In genomic region chr1:200487650-200488049, GRCh38 we compare ENCODE assay signal across 18 cellular contexts.
"Had no signal": no experiment of that assay in that cellular context is flagged by ENCODE, and none has a peak within 500 bp of the region (broad histone marks: within the 10 kb centered on the region; RNA-seq: fewer than 3 reads in every experiment).

No MANE protein-coding gene starts in this region.

- H3K27ac ChIP-seq: epithelial cell of prostate, spleen had no signal

- H3K9me3 Mint-ChIP-seq: activated B cell treated with CpG ODN at 0.5 μM for 24 hours; activated CD4-positive, alpha-beta memory T cell treated with anti-CD3 and anti-CD28 coated beads, Interleukin-2, amount 10 ng/mL, durations not matched to agents 7 days and 5 days; activated naive CD8-positive, alpha-beta T cell treated with anti-CD3 and anti-CD28 coated beads for 36 hours; activated T-helper 17 cell treated with anti-CD3 and anti-CD28 coated beads, Interleukin-2, amount 50 U/mL, for 72 hours; effector memory CD8-positive, alpha-beta T cell; nephron progenitor cell; stimulated activated naive B cell treated with anti-CD40 and anti-IgM and Interleukin-4, amounts not matched to agents 10 μg/mL and 1 μg/mL and 100 μg/mL, for 72 hours had no signal

- H3K9me3 ChIP-seq: body of pancreas, spleen had no signal

- DNase-seq: activated B cell treated with CpG ODN at 0.5 μM for 24 hours; activated CD4-positive, alpha-beta memory T cell treated with anti-CD3 and anti-CD28 coated beads, Interleukin-2, amount 10 ng/mL, durations not matched to agents 7 days and 5 days; activated CD4-positive, alpha-beta T cell treated with anti-CD3 and anti-CD28 coated beads for 48 hours; activated CD8-positive, alpha-beta memory T cell treated with anti-CD3 and anti-CD28 coated beads, Interleukin-2, amount 10 ng/mL, durations not matched to agents 7 days and 5 days; activated naive CD4-positive, alpha-beta T cell; activated naive CD8-positive, alpha-beta T cell treated with anti-CD3 and anti-CD28 coated beads for 36 hours; amniotic stem cell; body of pancreas; caudate nucleus; effector memory CD8-positive, alpha-beta T cell; mammary epithelial cell; spleen; stimulated activated naive B cell treated with anti-CD40 and anti-IgM and Interleukin-4, amounts not matched to agents 10 μg/mL and 1 μg/mL and 100 μg/mL, for 72 hours; T-helper 9 cell had no signal

- ATAC-seq: activated CD8-positive, alpha-beta memory T cell treated with anti-CD3 and anti-CD28 coated beads, Interleukin-2, amount 10 ng/mL, durations not matched to agents 7 days and 5 days; activated T-helper 17 cell treated with anti-CD3 and anti-CD28 coated beads, Interleukin-2, amount 50 U/mL, for 72 hours; effector memory CD8-positive, alpha-beta T cell; stimulated activated naive B cell treated with anti-CD40 and anti-IgM and Interleukin-4, amounts not matched to agents 10 μg/mL and 1 μg/mL and 100 μg/mL, for 72 hours had no signal

- H3K36me3 ChIP-seq: spleen had no signal

- H3K4me3 Mint-ChIP-seq: activated B cell treated with CpG ODN at 0.5 μM for 24 hours; activated CD4-positive, alpha-beta memory T cell treated with anti-CD3 and anti-CD28 coated beads, Interleukin-2, amount 10 ng/mL, durations not matched to agents 7 days and 5 days; activated CD8-positive, alpha-beta memory T cell treated with anti-CD3 and anti-CD28 coated beads, Interleukin-2, amount 10 ng/mL, durations not matched to agents 7 days and 5 days; activated naive CD8-positive, alpha-beta T cell treated with anti-CD3 and anti-CD28 coated beads for 36 hours; activated T-helper 17 cell treated with anti-CD3 and anti-CD28 coated beads, Interleukin-2, amount 50 U/mL, for 72 hours; effector memory CD8-positive, alpha-beta T cell; stimulated activated naive B cell treated with anti-CD40 and anti-IgM and Interleukin-4, amounts not matched to agents 10 μg/mL and 1 μg/mL and 100 μg/mL, for 72 hours had no signal

- FAIRE-seq: frontal cortex had no signal

- H3K4me3 ChIP-seq: body of pancreas, spleen had no signal

- H3K36me3 Mint-ChIP-seq: activated CD8-positive, alpha-beta memory T cell treated with anti-CD3 and anti-CD28 coated beads, Interleukin-2, amount 10 ng/mL, durations not matched to agents 7 days and 5 days; activated naive CD8-positive, alpha-beta T cell treated with anti-CD3 and anti-CD28 coated beads for 36 hours; stimulated activated naive B cell treated with anti-CD40 and anti-IgM and Interleukin-4, amounts not matched to agents 10 μg/mL and 1 μg/mL and 100 μg/mL, for 72 hours had no signal

- H3K27me3 ChIP-seq: body of pancreas had no signal
